Comparison of ENCODE assay signal across 1 cellular context in the genomic region with DNA sequence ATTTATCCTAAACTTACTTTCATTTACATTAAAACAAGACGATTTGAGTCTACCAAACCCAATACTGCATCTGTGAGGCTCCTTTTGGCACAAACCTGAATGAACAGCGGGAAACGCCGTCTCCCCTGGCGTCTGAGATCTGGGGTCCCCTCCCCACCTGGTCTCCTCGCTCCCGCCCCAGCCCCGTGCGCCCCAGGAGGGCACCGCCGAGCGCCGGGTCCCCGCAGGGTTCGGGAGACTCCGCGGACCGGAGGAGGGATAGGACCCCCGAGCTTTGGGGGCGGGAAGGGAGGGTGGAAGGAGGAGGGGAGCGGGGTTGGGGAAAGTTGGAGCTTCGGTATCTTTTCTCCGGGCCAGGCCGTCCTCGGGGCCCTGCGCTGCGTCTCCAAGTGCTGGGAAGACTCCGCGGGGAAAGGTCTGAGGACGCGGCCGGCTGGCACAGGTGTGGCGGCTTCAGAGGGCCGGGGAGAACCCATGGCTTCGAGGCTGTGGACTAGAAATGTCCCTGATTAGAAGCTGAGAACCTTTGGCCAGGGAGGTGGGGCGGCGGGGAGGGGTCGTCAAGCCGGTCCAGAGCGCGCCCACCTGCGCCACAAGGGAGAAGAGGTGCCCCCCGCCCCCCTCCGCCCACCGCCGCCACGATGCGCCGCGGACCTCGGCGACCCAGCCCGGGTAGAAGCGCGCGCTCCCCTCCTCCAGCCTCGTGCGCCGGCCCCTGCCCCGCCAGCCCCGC.
TF ChIP-seq lines count a peak whose summit lies in the region.

No MANE protein-coding gene starts in this region.

TF ChIP-seq in IMR-90, 13 proteins besides CTCF, POLR2A, EP300 and RAD21 (continued from another document):
- TF ChIP-seq, protein P1, sequence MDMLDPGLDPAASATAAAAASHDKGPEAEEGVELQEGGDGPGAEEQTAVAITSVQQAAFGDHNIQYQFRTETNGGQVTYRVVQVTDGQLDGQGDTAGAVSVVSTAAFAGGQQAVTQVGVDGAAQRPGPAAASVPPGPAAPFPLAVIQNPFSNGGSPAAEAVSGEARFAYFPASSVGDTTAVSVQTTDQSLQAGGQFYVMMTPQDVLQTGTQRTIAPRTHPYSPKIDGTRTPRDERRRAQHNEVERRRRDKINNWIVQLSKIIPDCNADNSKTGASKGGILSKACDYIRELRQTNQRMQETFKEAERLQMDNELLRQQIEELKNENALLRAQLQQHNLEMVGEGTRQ (IDR thresholded peaks at IDR 0.05; ENCODE audit: low read depth, low read length) = no peak
- TF ChIP-seq MAZ (IDR thresholded peaks at IDR 0.05; ENCODE audit: borderline replicate concordance, low read depth, low read length) (no peak), MXI1 (IDR thresholded peaks at IDR 0.05; ENCODE audit: borderline replicate concordance, low read depth, low read length) (no peak), FOS (IDR thresholded peaks at IDR 0.05; ENCODE audit: low read depth, low read length) (no peak), CHD1 (IDR thresholded peaks at IDR 0.05; ENCODE audit: low read depth, low read length) (no peak)
TF ChIP-seq in IMR-90: peak in this region for 0.
